Comparison of ENCODE assay signal across 18 cellular contexts in genomic region chr1:3697810-3698209, GRCh38. TPM values are rescaled to one million over a fixed set of nuclear protein-coding genes. Genes with fewer than 3 reads are reported as not detected.
A peak's percentile ranks its signal among the peaks of the same experiment; 100 is the strongest.
DNase-seq lines count a peak whose midpoint lies in the region; ATAC-seq and TF ChIP-seq lines count a peak whose summit lies in the region.
"Had no signal": no experiment of that assay in that cellular context is flagged by ENCODE, and none has a peak within 500 bp of the region (broad histone marks: within the 10 kb centered on the region; RNA-seq: fewer than 3 reads in every experiment).

No MANE protein-coding gene starts in this region.

- no peaks in the 10 kb centered on the region for H3K27me3 ChIP-seq in body of pancreas

- no peak for TF ChIP-seq POLR2A in body of pancreas (IDR thresholded peaks at IDR 0.05)

- no peak overlapping the region for H3K27ac ChIP-seq in body of pancreas
- H3K27ac ChIP-seq: lower lobe of right lung had no signal

- ATAC-seq in body of pancreas (no peak), HG02938 (IDR thresholded peaks at IDR 0.05; ENCODE audit: unreplicated experiment) (no peak)
- ATAC-seq in activated CD4-positive, CD25-positive, alpha-beta regulatory T cell treated with anti-CD3 and anti-CD28 coated beads, Interleukin-2, amount 50 U/mL, for 24 hours = no peak
- ATAC-seq: lower lobe of right lung; naive thymus-derived CD8-positive, alpha-beta T cell had no signal

- H3K4me1 ChIP-seq in body of pancreas = peaks cover 9% of the 10 kb centered on the region
- H3K4me1 ChIP-seq: lower lobe of right lung had no signal

- intact Hi-C loops in body of pancreas (cut with DNase I) = no loop called here

- no peaks in the 10 kb centered on the region for H3K36me3 ChIP-seq in body of pancreas (replicated peaks in 1 of 2; ENCODE audit: insufficient read depth in 1 of 2, low read depth in 2 of 2)
- H3K36me3 ChIP-seq: lower lobe of right lung had no signal

- no peak for TF ChIP-seq CTCF in body of pancreas (IDR thresholded peaks at IDR 0.05)

- no peak overlapping the region for H3K4me3 ChIP-seq in body of pancreas
- H3K4me3 ChIP-seq: lower lobe of right lung had no signal

- DNase-seq in DMS 273 (lab: John Stamatoyannopoulos, UW; ENCODE audit: unreplicated experiment) = peak; percentile 95
- DNase-seq in NCI-H1417 treated with DMSO at 0.1 percent for 48 hours (lab: John Stamatoyannopoulos, UW) = peak; percentile 87
- DNase-seq in NCI-H345 (lab: John Stamatoyannopoulos, UW) = peak; percentile 97
- peak in 3 of 4 donors; percentile 44 to 55 (median 54) for DNase-seq in body of pancreas
- DNase-seq in AG08396 (ENCODE audit: low spot score) = no peak
- no peak for DNase-seq in LoVo (ENCODE audit: low spot score)
- DNase-seq: activated CD8-positive, alpha-beta memory T cell treated with anti-CD3 and anti-CD28 coated beads, Interleukin-2, amount 50 U/mL, for 48 hours; activated naive CD4-positive, alpha-beta T cell treated with Interleukin-2 at 50 U/mL for 16 hours; Calu3; erythroblast; lower lobe of right lung; naive thymus-derived CD8-positive, alpha-beta T cell; NK-92 treated with Interleukin-12 subunit alpha and Interleukin-12 subunit beta, amount 100 ng/mL, for 24 hours; retina; T-helper 2 cell had no signal

- H3K9me3 ChIP-seq in body of pancreas = no peaks in the 10 kb centered on the region
- H3K9me3 ChIP-seq: lower lobe of right lung had no signal

- 47 to 61% methylated on average over 12 of the region's 12 CpGs for WGBS in body of pancreas, 2 donors

RNA-seq across cellular contexts. Expression of gene TP73, which starts 45.5 kb away (rescaled TPM):
- total RNA-seq in body of pancreas = 10 to 100 TPM in 1 of 2 donors, under 1 TPM in 1; 0.26 to 13.5 TPM
- total RNA-seq: HT1080; naive thymus-derived CD8-positive, alpha-beta T cell had no signal

RNA-seq across cellular contexts. Expression of gene WRAP73, which starts 47.9 kb away (rescaled TPM):
- total RNA-seq in body of pancreas = 10 to 100 TPM in 1 of 2 donors, 1 to 10 TPM in 1; 7.8 to 35.6 TPM

RNA-seq across cellular contexts. Expression of gene CCDC27, which starts 54.4 kb away (rescaled TPM):
- total RNA-seq in body of pancreas = not detected
- total RNA-seq: Calu3; HT1080; lower lobe of right lung; naive thymus-derived CD8-positive, alpha-beta T cell had no signal

Comparison
In these comparisons a context has a peak if more than half of its experiments do, and no peak if none do; other contexts are left out.
1. DNase-seq: peak in DMS 273 (single experiment), NCI-H1417 treated with DMSO at 0.1 percent for 48 hours (single experiment), NCI-H345 (single experiment) and body of pancreas (3 of 4); none in AG08396 (single experiment) and LoVo (single experiment).